Comparison of ENCODE assay signal across 23 cellular contexts in the genomic region with DNA sequence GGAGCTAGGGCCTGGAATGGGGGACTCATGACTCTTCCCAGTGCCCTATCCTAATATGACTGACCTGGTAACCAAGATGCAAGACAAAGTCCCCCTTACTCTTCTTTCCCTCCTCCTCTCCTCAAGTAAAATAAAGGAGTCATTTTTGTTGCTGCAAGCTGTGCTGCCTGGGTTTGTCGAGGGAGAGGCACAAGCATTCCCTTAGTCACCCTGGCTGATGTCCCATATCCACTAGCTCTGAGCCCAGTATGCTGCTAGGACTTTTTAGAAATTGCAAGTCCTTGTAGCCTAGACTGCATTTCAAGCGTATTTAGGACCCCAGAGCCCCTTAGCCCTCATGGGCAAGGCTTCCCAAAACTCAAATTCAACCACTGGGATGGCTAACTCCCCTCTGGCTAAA.
DNase-seq lines count a peak whose midpoint lies in the region; ATAC-seq, FAIRE-seq and TF ChIP-seq lines count a peak whose summit lies in the region.
"Had no signal": no experiment of that assay in that cellular context is flagged by ENCODE, and none has a peak within 500 bp of the region (broad histone marks: within the 10 kb centered on the region; RNA-seq: fewer than 3 reads in every experiment).

No MANE protein-coding gene starts in this region.

- WGBS in testis, 2 donors = 78 to 91% methylated on average over 2 of the region's 2 CpGs

- peak; percentile 4 for DNase-seq in AG08395 (ENCODE audit: low spot score)
- peak; percentile 16 for DNase-seq in MG63
- peak; percentile 34 for DNase-seq in astrocyte of the spinal cord (ENCODE audit: low read depth, low spot score)
- no peak for DNase-seq in keratinocyte (ENCODE audit: low read depth, low spot score)
- no peak for DNase-seq in testis
- no peak for DNase-seq in SIG-M5 treated with dmso at 0.1 percent for 504 hours (lab: John Stamatoyannopoulos, UW; ENCODE audit: unreplicated experiment)
- DNase-seq: 8988T; CD8-positive, alpha-beta T cell; DMS79 treated with DMSO at 0.1 percent for 48 hours; GDM1; HCEC 1CT; MM.1S; NCI-H1092 treated with DMSO at 0.1 percent for 48 hours; NCI-H2081 treated with DMSO at 0.1 percent for 48 hours; NCI-H524 treated with DMSO at 0.1 percent for 48 hours; Peyer's patch; SIG-M5 had no signal

- H4K20me1 ChIP-seq in keratinocyte (ENCODE audit: control insufficient read depth, extremely low read depth, insufficient read depth, low read length) = no peaks in the 10 kb centered on the region

- H3K79me2 ChIP-seq in keratinocyte (ENCODE audit: control insufficient read depth, insufficient read depth, low read length) = no peaks in the 10 kb centered on the region

- H3K27me3 ChIP-seq in MG63 = no peaks in the 10 kb centered on the region
- H3K27me3 ChIP-seq in keratinocyte (ENCODE audit: control insufficient read depth, extremely low read depth, insufficient read depth, low read length) = no peaks in the 10 kb centered on the region
- H3K27me3 ChIP-seq in testis = no peaks in the 10 kb centered on the region
- H3K27me3 ChIP-seq: Peyer's patch had no signal

- peak overlapping the region; percentile 37 for H3K9ac ChIP-seq in keratinocyte (ENCODE audit: control insufficient read depth, extremely low read depth, insufficient read depth, low read length)
- H3K9ac ChIP-seq: KMS-11 had no signal

- dilution Hi-C loops in keratinocyte (cut with MboI; ENCODE audit: extremely low pct_ligation_motif_present, low sequenced_read_pairs) = no loop called here

- H3K9me3 ChIP-seq in MG63 = peaks cover 4% of the 10 kb centered on the region
- no peaks in the 10 kb centered on the region for H3K9me3 ChIP-seq in keratinocyte (ENCODE audit: control insufficient read depth, low read depth, low read length)
- H3K9me3 ChIP-seq in testis = no peaks in the 10 kb centered on the region
- H3K9me3 ChIP-seq: Peyer's patch had no signal

- peaks cover 16% of the 10 kb centered on the region for H3K4me1 ChIP-seq in keratinocyte (ENCODE audit: control insufficient read depth, extremely low read depth, insufficient read depth, low read length)
- no peaks in the 10 kb centered on the region for H3K4me1 ChIP-seq in testis
- H3K4me1 ChIP-seq: Peyer's patch had no signal

- no peak overlapping the region for H3K4me3 ChIP-seq in MG63
- H3K4me3 ChIP-seq in astrocyte of the spinal cord (ENCODE audit: low read depth, low read length) = no peak overlapping the region
- H3K4me3 ChIP-seq in keratinocyte (ENCODE audit: control insufficient read depth in 2 of 3, extremely low read depth in 1 of 3, insufficient read depth in 2 of 3, low read depth in 1 of 3, low read length in 3 of 3) = peak overlapping the region in 1 of 3 experiments; percentile 34
- no peak overlapping the region for H3K4me3 ChIP-seq in testis
- H3K4me3 ChIP-seq: GM12878, Peyer's patch had no signal

- FAIRE-seq in keratinocyte (lab: Jason Lieb, UNC) = no peak
- FAIRE-seq: D721Med, GM12878, GM18507 had no signal

- no peaks in the 10 kb centered on the region for H3K36me3 ChIP-seq in MG63
- no peaks in the 10 kb centered on the region for H3K36me3 ChIP-seq in keratinocyte (ENCODE audit: control insufficient read depth in 2 of 2, extremely low read depth in 1 of 2, insufficient read depth in 2 of 2, low read length in 2 of 2)
- no peaks in the 10 kb centered on the region for H3K36me3 ChIP-seq in testis (ENCODE audit: low read depth, missing control alignments)
- H3K36me3 ChIP-seq: Peyer's patch had no signal

- no peaks in the 10 kb centered on the region for H3K9me1 ChIP-seq in keratinocyte (ENCODE audit: control insufficient read depth, extremely low read depth, insufficient read depth, low read length)

- in situ Hi-C loops in astrocyte of the spinal cord (cut with HindIII; ENCODE audit: low sequenced_read_pairs) = no loop called here

- intact Hi-C loops in testis (cut with DNase I; ENCODE audit: low total_unique reads) = no loop called here

- TF ChIP-seq CTCF in astrocyte of the spinal cord (IDR thresholded peaks at IDR 0.05; ENCODE audit: low read depth, low read length) (no peak), keratinocyte (optimal IDR thresholded peaks at IDR 0.05 in 1 of 3, IDR thresholded peaks at IDR 0.05 in 1 of 3, conservative IDR thresholded peaks at IDR 0.05 in 1 of 3; ENCODE audit: extremely low read depth in 1 of 3, insufficient read depth in 2 of 3, low read length in 3 of 3) (no peak), testis (IDR thresholded peaks at IDR 0.05) (no peak)

- peak overlapping the region; percentile 84 for H2AFZ ChIP-seq in keratinocyte (ENCODE audit: control insufficient read depth, low read length)

- H3K4me2 ChIP-seq in keratinocyte (ENCODE audit: control insufficient read depth, extremely low read depth, insufficient read depth, low read depth, low read length) = peak overlapping the region; percentile 73
- H3K4me2 ChIP-seq: KMS-11 had no signal

- peak overlapping the region; percentile 68 for H3K27ac ChIP-seq in keratinocyte (ENCODE audit: control insufficient read depth, insufficient read depth, low read length)
- no peak overlapping the region for H3K27ac ChIP-seq in testis
- H3K27ac ChIP-seq: KMS-11, Peyer's patch had no signal

- no peak for ATAC-seq in GM18858 (IDR thresholded peaks at IDR 0.05; ENCODE audit: unreplicated experiment)
- no peak for ATAC-seq in GM21737 (IDR thresholded peaks at IDR 0.05; ENCODE audit: unreplicated experiment)
- ATAC-seq: CD8-positive, alpha-beta T cell; GM12878 had no signal

- TF ChIP-seq POLR2A in testis (IDR thresholded peaks at IDR 0.05) = no peak

Comparison
In these comparisons a context has a peak if more than half of its experiments do, and no peak if none do; other contexts are left out.
1. DNase-seq: peak in AG08395 (single experiment), MG63 (single experiment) and astrocyte of the spinal cord (single experiment); none in keratinocyte (single experiment), testis (single experiment) and SIG-M5 treated with dmso at 0.1 percent for 504 hours (single experiment).